In the genomic region with DNA sequence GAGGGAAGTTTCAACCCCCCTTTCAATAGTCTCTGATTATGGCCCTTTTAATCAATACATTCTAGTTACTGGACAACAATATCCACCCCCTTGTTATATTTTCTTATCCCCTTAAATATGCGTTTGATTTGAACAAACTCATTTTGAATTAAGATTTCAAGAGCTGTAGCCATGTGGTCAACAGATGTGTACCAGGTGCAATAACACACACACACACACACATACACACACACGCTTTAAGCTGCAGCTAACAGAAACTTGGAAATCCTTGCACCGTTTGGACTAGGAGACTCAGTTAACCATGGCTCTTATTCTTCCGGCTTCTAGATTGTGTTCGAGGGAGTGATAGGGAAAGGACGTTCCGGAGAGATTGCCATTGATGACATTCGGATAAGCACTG, we compare ENCODE assay signal across 13 cellular contexts.
"Had no signal": no experiment of that assay in that cellular context is flagged by ENCODE, and none has a peak within 500 bp of the region (broad histone marks: within the 10 kb centered on the region; RNA-seq: fewer than 3 reads in every experiment).

No MANE protein-coding gene starts in this region.

- H3K27ac Mint-ChIP-seq: activated CD4-positive, alpha-beta memory T cell treated with anti-CD3 and anti-CD28 coated beads, Interleukin-2, amount 10 ng/mL, durations not matched to agents 7 days and 5 days; activated naive CD4-positive, alpha-beta T cell treated with anti-CD3 and anti-CD28 coated beads, Interleukin-2, amount 50 U/mL, for 72 hours; activated T-cell treated with anti-CD3 and anti-CD28 coated beads, Interleukin-2, amount 50 U/mL, for 24 hours; stimulated activated memory B cell treated with anti-CD40 and anti-IgM and Interleukin-4, amounts not matched to agents 10 μg/mL and 1 μg/mL and 100 μg/mL, for 72 hours had no signal

- ATAC-seq: activated naive CD4-positive, alpha-beta T cell treated with anti-CD3 and anti-CD28 coated beads, Interleukin-2, amount 50 U/mL, for 72 hours; gastrocnemius medialis; left colon; stimulated activated memory B cell treated with anti-CD40 and anti-IgM and Interleukin-4, amounts not matched to agents 10 μg/mL and 1 μg/mL and 100 μg/mL, for 72 hours had no signal

- H3K4me1 Mint-ChIP-seq: activated CD4-positive, alpha-beta memory T cell treated with anti-CD3 and anti-CD28 coated beads, Interleukin-2, amount 10 ng/mL, durations not matched to agents 7 days and 5 days had no signal

- H3K4me3 Mint-ChIP-seq: activated CD4-positive, alpha-beta memory T cell treated with anti-CD3 and anti-CD28 coated beads, Interleukin-2, amount 10 ng/mL, durations not matched to agents 7 days and 5 days; activated T-cell treated with anti-CD3 and anti-CD28 coated beads, Interleukin-2, amount 50 U/mL, for 24 hours; central memory CD8-positive, alpha-beta T cell; naive B cell; stimulated activated memory B cell treated with anti-CD40 and anti-IgM and Interleukin-4, amounts not matched to agents 10 μg/mL and 1 μg/mL and 100 μg/mL, for 72 hours had no signal

- DNase-seq: activated CD4-positive, alpha-beta memory T cell treated with anti-CD3 and anti-CD28 coated beads, Interleukin-2, amount 10 ng/mL, durations not matched to agents 7 days and 5 days; activated effector memory CD4-positive, alpha-beta T cell treated with anti-CD3 and anti-CD28 coated beads, Interleukin-2, amount 50 U/mL, for 16 hours; activated T-cell treated with anti-CD3 and anti-CD28 coated beads, Interleukin-2, amount 50 U/mL, for 24 hours; brain microvascular endothelial cell; gastrocnemius medialis; left colon; midbrain; naive B cell; stimulated activated CD4-positive, alpha-beta T cell treated with anti-CD3 and anti-CD28 coated beads, Interleukin-2, amount 100 ng/mL, for 48 hours; tibial artery had no signal

- H3K36me3 Mint-ChIP-seq: activated naive CD4-positive, alpha-beta T cell treated with anti-CD3 and anti-CD28 coated beads, Interleukin-2, amount 50 U/mL, for 72 hours; naive B cell; stimulated activated memory B cell treated with anti-CD40 and anti-IgM and Interleukin-4, amounts not matched to agents 10 μg/mL and 1 μg/mL and 100 μg/mL, for 72 hours had no signal

- H3K9me3 Mint-ChIP-seq: activated CD4-positive, alpha-beta memory T cell treated with anti-CD3 and anti-CD28 coated beads, Interleukin-2, amount 10 ng/mL, durations not matched to agents 7 days and 5 days; activated naive CD4-positive, alpha-beta T cell treated with anti-CD3 and anti-CD28 coated beads, Interleukin-2, amount 50 U/mL, for 72 hours; activated T-cell treated with anti-CD3 and anti-CD28 coated beads, Interleukin-2, amount 50 U/mL, for 24 hours; central memory CD8-positive, alpha-beta T cell; naive B cell; stimulated activated memory B cell treated with anti-CD40 and anti-IgM and Interleukin-4, amounts not matched to agents 10 μg/mL and 1 μg/mL and 100 μg/mL, for 72 hours had no signal
